ENCODE assay signal across 9 cellular contexts in the genomic region with DNA sequence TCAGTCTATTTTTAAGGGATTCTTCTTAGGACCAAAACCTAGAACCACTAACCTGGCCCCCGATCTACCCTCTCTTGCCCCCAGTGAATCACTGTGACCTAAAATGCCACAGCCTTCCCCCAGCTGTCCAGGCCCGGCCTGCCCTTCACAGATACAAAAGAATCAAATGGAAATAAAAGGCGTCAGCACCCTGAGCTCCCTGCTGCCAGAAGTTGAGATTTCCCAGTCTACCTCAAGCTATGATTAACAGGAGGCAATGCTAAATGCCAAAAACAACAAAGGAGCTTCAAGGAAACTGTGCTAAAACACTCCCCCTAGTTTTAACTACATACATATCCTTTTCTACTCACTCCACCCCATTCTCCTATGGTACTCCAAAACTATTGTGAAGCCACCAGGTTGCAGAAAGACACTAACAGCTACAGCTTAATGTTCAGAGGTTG.
DNase-seq lines count a peak whose midpoint lies in the region; ATAC-seq and TF ChIP-seq lines count a peak whose summit lies in the region.
"Had no signal": no experiment of that assay in that cellular context is flagged by ENCODE, and none has a peak within 500 bp of the region (broad histone marks: within the 10 kb centered on the region; RNA-seq: fewer than 3 reads in every experiment).

No MANE protein-coding gene starts in this region.

- H3K36me3 ChIP-seq in mucosa of descending colon (ENCODE audit: low read depth) (no peaks in the 10 kb centered on the region), transverse colon (no peaks in the 10 kb centered on the region)

- TF ChIP-seq CTCF in mucosa of descending colon (IDR thresholded peaks at IDR 0.05) (no peak), transverse colon (IDR thresholded peaks at IDR 0.05) (no peak)

- WGBS in transverse colon (ENCODE audit: low coverage in 1 of 2), 2 donors: 47 to 70% methylated on average over 2 to 3 of the region's 3 CpGs

- H3K36me3 Mint-ChIP-seq in T-helper 1 cell treated with Interleukin-12 subunit alpha and Interleukin-12 subunit beta and Interleukin-4 antibody, amounts not matched to agents 30 μg/mL and 1 μg/mL, for 36 hours (ENCODE audit: low read depth): peaks cover 5% of the 10 kb centered on the region
- peaks cover 49% of the 10 kb centered on the region for H3K36me3 Mint-ChIP-seq in dendritic cell treated with granulocyte-macrophage colony-stimulating factor and Interleukin-4, amounts not matched to agents 40 ng/mL and 50 ng/mL, for 4 days (ENCODE audit: low read depth)

- H3K9me3 Mint-ChIP-seq in T-helper 1 cell treated with Interleukin-12 subunit alpha and Interleukin-12 subunit beta and Interleukin-4 antibody, amounts not matched to agents 30 μg/mL and 1 μg/mL, for 36 hours: no peaks in the 10 kb centered on the region
- H3K9me3 Mint-ChIP-seq in dendritic cell treated with granulocyte-macrophage colony-stimulating factor and Interleukin-4, amounts not matched to agents 40 ng/mL and 50 ng/mL, for 4 days: no peaks in the 10 kb centered on the region

- no peak overlapping the region for H3K4me3 Mint-ChIP-seq in T-helper 1 cell treated with Interleukin-12 subunit alpha and Interleukin-12 subunit beta and Interleukin-4 antibody, amounts not matched to agents 30 μg/mL and 1 μg/mL, for 36 hours
- no peak overlapping the region for H3K4me3 Mint-ChIP-seq in dendritic cell treated with granulocyte-macrophage colony-stimulating factor and Interleukin-4, amounts not matched to agents 40 ng/mL and 50 ng/mL, for 4 days

- no peak for DNase-seq in T-helper 1 cell
- DNase-seq in mucosa of descending colon: no peak
- no peak for DNase-seq in transverse colon
- no peak for DNase-seq in COLO668 (lab: John Stamatoyannopoulos, UW; ENCODE audit: unreplicated experiment)
- no peak for DNase-seq in activated CD8-positive, alpha-beta memory T cell treated with anti-CD3 and anti-CD28 coated beads, Interleukin-2, amount 50 U/mL, for 4 hours
- DNase-seq: activated CD4-positive, alpha-beta T cell treated with anti-CD3 and anti-CD28 coated beads, Interleukin-2, amount 50 U/mL, for 1 hour had no signal

- H3K9me3 ChIP-seq in mucosa of descending colon (no peaks in the 10 kb centered on the region), transverse colon (no peaks in the 10 kb centered on the region)

- H3K4me1 ChIP-seq in mucosa of descending colon (ENCODE audit: low read depth) (no peaks in the 10 kb centered on the region), transverse colon (peaks cover 3 to 20% (median 10%) of the 10 kb centered on the region in 4 donors)

- no peak overlapping the region for H3K4me3 ChIP-seq in mucosa of descending colon
- no peak overlapping the region for H3K4me3 ChIP-seq in transverse colon

- no peak for TF ChIP-seq EP300 in transverse colon (IDR thresholded peaks at IDR 0.05; ENCODE audit: low read depth)

- H3K27me3 ChIP-seq in transverse colon: no peaks in the 10 kb centered on the region

- intact Hi-C loops in dendritic cell treated with granulocyte-macrophage colony-stimulating factor and Interleukin-4, amounts not matched to agents 40 ng/mL and 50 ng/mL, for 4 days (cut with micrococcal nuclease): no loop called here
- intact Hi-C loops in mucosa of descending colon (cut with DNase I, micrococcal nuclease) (no loop called here), transverse colon (cut with DNase I; ENCODE audit: low total_unique reads) (no loop called here)

- H3K27ac Mint-ChIP-seq in T-helper 1 cell treated with Interleukin-12 subunit alpha and Interleukin-12 subunit beta and Interleukin-4 antibody, amounts not matched to agents 30 μg/mL and 1 μg/mL, for 36 hours: peak overlapping the region; percentile 38
- H3K27ac Mint-ChIP-seq in dendritic cell treated with granulocyte-macrophage colony-stimulating factor and Interleukin-4, amounts not matched to agents 40 ng/mL and 50 ng/mL, for 4 days: peak overlapping the region; percentile 19

- H3K27me3 Mint-ChIP-seq in T-helper 1 cell treated with Interleukin-12 subunit alpha and Interleukin-12 subunit beta and Interleukin-4 antibody, amounts not matched to agents 30 μg/mL and 1 μg/mL, for 36 hours (ENCODE audit: low read depth): no peaks in the 10 kb centered on the region
- no peaks in the 10 kb centered on the region for H3K27me3 Mint-ChIP-seq in dendritic cell treated with granulocyte-macrophage colony-stimulating factor and Interleukin-4, amounts not matched to agents 40 ng/mL and 50 ng/mL, for 4 days

- in situ Hi-C loops in transverse colon (cut with MboI; ENCODE audit: low pct_ligation_motif_present in 1 of 4, low pct_unique_long_range_greater_than_20kb in 1 of 4, low sequenced_read_pairs in 3 of 4): no loop called here

- H3K4me1 Mint-ChIP-seq in T-helper 1 cell treated with Interleukin-12 subunit alpha and Interleukin-12 subunit beta and Interleukin-4 antibody, amounts not matched to agents 30 μg/mL and 1 μg/mL, for 36 hours (ENCODE audit: low read depth): peaks cover 27% of the 10 kb centered on the region
- H3K4me1 Mint-ChIP-seq in dendritic cell treated with granulocyte-macrophage colony-stimulating factor and Interleukin-4, amounts not matched to agents 40 ng/mL and 50 ng/mL, for 4 days (ENCODE audit: low read depth): peaks cover 16% of the 10 kb centered on the region

- no peak for TF ChIP-seq POLR2A in transverse colon (IDR thresholded peaks at IDR 0.05)

- peak; percentile 38 for ATAC-seq in mucosa of descending colon
- ATAC-seq in HG03354 (IDR thresholded peaks at IDR 0.05; ENCODE audit: poor library complexity, severe bottlenecking, unreplicated experiment): no peak

- peak overlapping the region; percentile 45 to 74 (median 56) for H3K27ac ChIP-seq in transverse colon
